ENCODE assay signal across 10 cellular contexts in the genomic region with DNA sequence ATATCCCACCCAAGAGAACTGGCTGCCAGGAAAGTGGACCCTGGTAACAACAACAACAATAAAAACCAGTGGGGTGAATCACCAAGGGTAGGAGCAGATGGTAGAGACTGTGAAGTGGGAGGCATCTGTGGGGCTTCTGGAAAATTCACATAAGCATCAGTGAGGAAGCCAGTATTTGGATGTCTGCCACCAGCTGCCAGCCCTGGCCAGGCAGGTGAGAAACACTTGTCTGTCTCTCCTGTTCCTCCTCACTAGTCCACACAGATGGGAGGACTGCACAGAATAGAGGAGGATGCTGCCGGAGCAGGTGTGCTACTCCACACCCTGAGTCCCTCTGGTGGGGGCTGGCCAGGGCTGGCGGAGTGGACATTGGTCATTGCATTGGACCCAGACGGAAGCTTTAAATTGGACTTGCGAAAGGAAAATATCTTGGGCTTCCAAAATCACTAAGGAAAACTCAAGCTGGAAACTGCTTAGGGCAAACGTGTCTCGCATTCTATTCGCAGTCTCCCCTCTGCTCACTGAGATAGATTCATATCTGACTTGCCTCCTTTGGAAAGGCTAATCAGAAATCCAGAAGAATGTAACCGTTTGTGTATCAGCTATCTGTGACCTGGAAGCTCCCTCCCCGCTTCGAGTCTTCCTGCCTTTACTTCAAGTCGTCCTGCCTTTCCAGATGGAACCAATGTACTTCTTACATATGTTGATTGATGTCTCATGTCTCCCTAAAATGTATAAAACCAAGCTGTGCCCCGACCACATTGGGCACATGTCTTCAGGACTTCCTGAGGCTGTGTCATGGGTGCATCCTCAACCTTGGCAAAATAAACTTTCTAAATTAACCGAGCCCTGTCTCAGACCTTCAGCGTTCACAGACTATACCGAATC.
DNase-seq lines count a peak whose midpoint lies in the region; ATAC-seq and TF ChIP-seq lines count a peak whose summit lies in the region.
"Had no signal": no experiment of that assay in that cellular context is flagged by ENCODE, and none has a peak within 500 bp of the region (broad histone marks: within the 10 kb centered on the region; RNA-seq: fewer than 3 reads in every experiment).

No MANE protein-coding gene starts in this region.

- no peaks in the 10 kb centered on the region for H3K27me3 Mint-ChIP-seq in activated CD8-positive, alpha-beta T cell treated with anti-CD3 and anti-CD28 coated beads for 36 hours
- no peaks in the 10 kb centered on the region for H3K27me3 Mint-ChIP-seq in activated CD8-positive, alpha-beta T cell treated with anti-CD3 and anti-CD28 coated beads, Interleukin-2, amount 10 ng/mL, durations not matched to agents 7 days and 5 days (ENCODE audit: low read depth)
- no peaks in the 10 kb centered on the region for H3K27me3 Mint-ChIP-seq in activated T-helper 2 cell treated with anti-CD3 and anti-CD28 coated beads, Interferon-gamma antibody, Interleukin-2, Interleukin-4, amounts not matched to agents 10 μg/mL and 5 μg/mL and 100 μg/mL, durations not matched to agents 14 hours and 24 hours and 36 hours (ENCODE audit: low read depth)
- no peaks in the 10 kb centered on the region for H3K27me3 Mint-ChIP-seq in naive thymus-derived CD4-positive, alpha-beta T cell
- no peaks in the 10 kb centered on the region for H3K27me3 Mint-ChIP-seq in progenitor cell of endocrine pancreas

- H3K36me3 ChIP-seq in skeletal muscle satellite cell (ENCODE audit: insufficient read depth, low read length), result no peaks in the 10 kb centered on the region
- no peaks in the 10 kb centered on the region for H3K36me3 ChIP-seq in tibial nerve
- no peaks in the 10 kb centered on the region for H3K36me3 ChIP-seq in naive thymus-derived CD4-positive, alpha-beta T cell (ENCODE audit: control insufficient read depth in 2 of 3, insufficient read depth in 3 of 3, low read length in 3 of 3)

- peak overlapping the region; percentile 83 for H3K27ac Mint-ChIP-seq in activated CD8-positive, alpha-beta T cell treated with anti-CD3 and anti-CD28 coated beads for 36 hours
- no peak overlapping the region for H3K27ac Mint-ChIP-seq in activated CD8-positive, alpha-beta T cell treated with anti-CD3 and anti-CD28 coated beads, Interleukin-2, amount 10 ng/mL, durations not matched to agents 7 days and 5 days
- peak overlapping the region; percentile 92 for H3K27ac Mint-ChIP-seq in activated T-helper 2 cell treated with anti-CD3 and anti-CD28 coated beads, Interferon-gamma antibody, Interleukin-2, Interleukin-4, amounts not matched to agents 10 μg/mL and 5 μg/mL and 100 μg/mL, durations not matched to agents 14 hours and 24 hours and 36 hours
- H3K27ac Mint-ChIP-seq in naive thymus-derived CD4-positive, alpha-beta T cell, result peak overlapping the region in 1 of 9 donors; percentile 45
- no peak overlapping the region for H3K27ac Mint-ChIP-seq in progenitor cell of endocrine pancreas
- H3K27ac Mint-ChIP-seq: nephron had no signal

- ATAC-seq in activated CD8-positive, alpha-beta T cell treated with anti-CD3 and anti-CD28 coated beads for 36 hours, result no peak
- no peak for ATAC-seq in activated CD8-positive, alpha-beta T cell treated with anti-CD3 and anti-CD28 coated beads, Interleukin-2, amount 10 ng/mL, durations not matched to agents 7 days and 5 days
- ATAC-seq in naive thymus-derived CD4-positive, alpha-beta T cell, result no peak

- POLR2A ChIA-PET in activated CD8-positive, alpha-beta T cell treated with anti-CD3 and anti-CD28 coated beads for 36 hours (lab: Charles Lee), result interaction anchor here (1.0 to 1.5 kb wide), 2 partner anchors 14 to 39 kb away, joined by 3 read pairs; no protein-coding TSS in a partner anchor
- POLR2A ChIA-PET in activated CD8-positive, alpha-beta T cell treated with anti-CD3 and anti-CD28 coated beads, Interleukin-2, amount 10 ng/mL, durations not matched to agents 7 days and 5 days (lab: Charles Lee), result interaction anchor here (0.8 kb wide), 1 partner anchor 163 kb away, joined by 3 read pairs; no protein-coding TSS in a partner anchor
- POLR2A ChIA-PET in naive thymus-derived CD4-positive, alpha-beta T cell (lab: Charles Lee), result no interaction called here

- no peak for TF ChIP-seq EP300 in tibial nerve (IDR thresholded peaks at IDR 0.05)

- intact Hi-C loops in activated CD8-positive, alpha-beta T cell treated with anti-CD3 and anti-CD28 coated beads for 36 hours (cut with micrococcal nuclease), result no loop called here
- intact Hi-C loops in activated T-helper 2 cell treated with anti-CD3 and anti-CD28 coated beads, Interferon-gamma antibody, Interleukin-2, Interleukin-4, amounts not matched to agents 10 μg/mL and 5 μg/mL and 100 μg/mL, durations not matched to agents 14 hours and 24 hours and 36 hours (cut with micrococcal nuclease), result loop anchor here (1.0 to 2.0 kb wide), 2 partner anchors 40 to 193 kb away; no protein-coding TSS in a partner anchor
- intact Hi-C loops in naive thymus-derived CD4-positive, alpha-beta T cell (cut with micrococcal nuclease), result no loop called here

- no peak overlapping the region for H3K27ac ChIP-seq in tibial nerve
- H3K27ac ChIP-seq in naive thymus-derived CD4-positive, alpha-beta T cell (ENCODE audit: low read depth, low read length), result no peak overlapping the region

- CTCF ChIA-PET in activated CD8-positive, alpha-beta T cell treated with anti-CD3 and anti-CD28 coated beads for 36 hours (lab: Charles Lee), result no interaction called here
- CTCF ChIA-PET in activated CD8-positive, alpha-beta T cell treated with anti-CD3 and anti-CD28 coated beads, Interleukin-2, amount 10 ng/mL, durations not matched to agents 7 days and 5 days (lab: Charles Lee), result no interaction called here
- CTCF ChIA-PET in naive thymus-derived CD4-positive, alpha-beta T cell (lab: Charles Lee), result interaction anchor here (0.6 kb wide), 1 partner anchor 42 kb away, joined by 3 read pairs; no protein-coding TSS in a partner anchor

- H3K4me3 ChIP-seq in skeletal muscle satellite cell (ENCODE audit: low read length) (no peak overlapping the region), tibial nerve (no peak overlapping the region)
- no peak overlapping the region for H3K4me3 ChIP-seq in naive thymus-derived CD4-positive, alpha-beta T cell (ENCODE audit: low read length)

- H3K4me2 ChIP-seq in skeletal muscle satellite cell (ENCODE audit: low read length), result peak overlapping the region; percentile 63

- peak; percentile 42 for DNase-seq in activated CD8-positive, alpha-beta T cell treated with anti-CD3 and anti-CD28 coated beads for 36 hours
- no peak for DNase-seq in activated CD8-positive, alpha-beta T cell treated with anti-CD3 and anti-CD28 coated beads, Interleukin-2, amount 10 ng/mL, durations not matched to agents 7 days and 5 days
- peak; percentile 23 for DNase-seq in NCI-H2029 treated with DMSO at 0.1 percent for 48 hours (lab: John Stamatoyannopoulos, UW)
- DNase-seq in activated T-helper 2 cell treated with anti-CD3 and anti-CD28 coated beads, Interferon-gamma antibody, Interleukin-2, Interleukin-4, amounts not matched to agents 10 μg/mL and 5 μg/mL and 100 μg/mL, durations not matched to agents 14 hours and 24 hours and 36 hours (ENCODE audit: low spot score), result no peak
- no peak for DNase-seq in tibial nerve (ENCODE audit: low spot score in 2 of 2)
- no peak for DNase-seq in naive thymus-derived CD4-positive, alpha-beta T cell
- no peak for DNase-seq in progenitor cell of endocrine pancreas (ENCODE audit: low spot score, unreplicated experiment)
- DNase-seq: cerebellar nuclear complex had no signal

- peaks cover 68% of the 10 kb centered on the region for H3K4me1 Mint-ChIP-seq in activated CD8-positive, alpha-beta T cell treated with anti-CD3 and anti-CD28 coated beads for 36 hours (ENCODE audit: low read depth)
- peaks cover 19% of the 10 kb centered on the region for H3K4me1 Mint-ChIP-seq in activated CD8-positive, alpha-beta T cell treated with anti-CD3 and anti-CD28 coated beads, Interleukin-2, amount 10 ng/mL, durations not matched to agents 7 days and 5 days (ENCODE audit: low read depth)
- peaks cover 75% of the 10 kb centered on the region for H3K4me1 Mint-ChIP-seq in activated T-helper 2 cell treated with anti-CD3 and anti-CD28 coated beads, Interferon-gamma antibody, Interleukin-2, Interleukin-4, amounts not matched to agents 10 μg/mL and 5 μg/mL and 100 μg/mL, durations not matched to agents 14 hours and 24 hours and 36 hours (ENCODE audit: low read depth)
- peaks cover 0 to 28% (median 12%) of the 10 kb centered on the region in 7 donors for H3K4me1 Mint-ChIP-seq in naive thymus-derived CD4-positive, alpha-beta T cell
- H3K4me1 Mint-ChIP-seq in progenitor cell of endocrine pancreas (ENCODE audit: low read depth), result peaks cover 2% of the 10 kb centered on the region
- H3K4me1 Mint-ChIP-seq: nephron had no signal

- WGBS in tibial nerve, 2 donors, result 88 to 90% methylated on average over 15 of the region's 15 CpGs

- no peak for TF ChIP-seq CTCF in activated CD8-positive, alpha-beta T cell treated with anti-CD3 and anti-CD28 coated beads for 36 hours (IDR thresholded peaks at IDR 0.05)
- no peak for TF ChIP-seq CTCF in tibial nerve (IDR thresholded peaks at IDR 0.05)
- no peak for TF ChIP-seq CTCF in progenitor cell of endocrine pancreas (IDR thresholded peaks at IDR 0.05; ENCODE audit: unreplicated experiment)

- peaks cover 4% of the 10 kb centered on the region for H3K27me3 ChIP-seq in skeletal muscle satellite cell (ENCODE audit: control insufficient read depth, insufficient read depth, low read length)
- H3K27me3 ChIP-seq in tibial nerve, result no peaks in the 10 kb centered on the region
- H3K27me3 ChIP-seq in naive thymus-derived CD4-positive, alpha-beta T cell (ENCODE audit: control insufficient read depth in 2 of 2, insufficient read depth in 2 of 2, low read length in 2 of 2), result no peaks in the 10 kb centered on the region

- H3K4me1 ChIP-seq in skeletal muscle satellite cell (ENCODE audit: control insufficient read depth, insufficient read depth, low read length), result peaks cover 10% of the 10 kb centered on the region
- H3K4me1 ChIP-seq in tibial nerve, result peaks cover 0 to 3% (median 0%) of the 10 kb centered on the region in 4 donors
- H3K4me1 ChIP-seq in naive thymus-derived CD4-positive, alpha-beta T cell (ENCODE audit: control insufficient read depth in 2 of 2, insufficient read depth in 2 of 2, low read length in 2 of 2), result peaks cover 0 to 8% of the 10 kb centered on the region in 2 donors

- H3K9ac ChIP-seq in skeletal muscle satellite cell (ENCODE audit: low read depth, low read length), result no peak overlapping the region

- H3K9me3 Mint-ChIP-seq in activated CD8-positive, alpha-beta T cell treated with anti-CD3 and anti-CD28 coated beads for 36 hours, result no peaks in the 10 kb centered on the region
- no peaks in the 10 kb centered on the region for H3K9me3 Mint-ChIP-seq in activated CD8-positive, alpha-beta T cell treated with anti-CD3 and anti-CD28 coated beads, Interleukin-2, amount 10 ng/mL, durations not matched to agents 7 days and 5 days (ENCODE audit: insufficient read depth)
- peaks cover 4% of the 10 kb centered on the region for H3K9me3 Mint-ChIP-seq in activated T-helper 2 cell treated with anti-CD3 and anti-CD28 coated beads, Interferon-gamma antibody, Interleukin-2, Interleukin-4, amounts not matched to agents 10 μg/mL and 5 μg/mL and 100 μg/mL, durations not matched to agents 14 hours and 24 hours and 36 hours
- H3K9me3 Mint-ChIP-seq in naive thymus-derived CD4-positive, alpha-beta T cell, result no peaks in the 10 kb centered on the region
- peaks cover 7% of the 10 kb centered on the region for H3K9me3 Mint-ChIP-seq in progenitor cell of endocrine pancreas (ENCODE audit: low read depth)

- no peak for TF ChIP-seq POLR2A in tibial nerve (IDR thresholded peaks at IDR 0.05)

- peak overlapping the region; percentile 14 for H3K4me3 Mint-ChIP-seq in activated CD8-positive, alpha-beta T cell treated with anti-CD3 and anti-CD28 coated beads for 36 hours
- no peak overlapping the region for H3K4me3 Mint-ChIP-seq in activated CD8-positive, alpha-beta T cell treated with anti-CD3 and anti-CD28 coated beads, Interleukin-2, amount 10 ng/mL, durations not matched to agents 7 days and 5 days
- peak overlapping the region; percentile 28 for H3K4me3 Mint-ChIP-seq in activated T-helper 2 cell treated with anti-CD3 and anti-CD28 coated beads, Interferon-gamma antibody, Interleukin-2, Interleukin-4, amounts not matched to agents 10 μg/mL and 5 μg/mL and 100 μg/mL, durations not matched to agents 14 hours and 24 hours and 36 hours (ENCODE audit: low read depth)
- H3K4me3 Mint-ChIP-seq in naive thymus-derived CD4-positive, alpha-beta T cell, result no peak overlapping the region
- H3K4me3 Mint-ChIP-seq in progenitor cell of endocrine pancreas (ENCODE audit: low read depth), result no peak overlapping the region
- H3K4me3 Mint-ChIP-seq: nephron had no signal

- H3K9me3 ChIP-seq in skeletal muscle satellite cell (replicated peaks; ENCODE audit: low read length) (no peaks in the 10 kb centered on the region), tibial nerve (no peaks in the 10 kb centered on the region)
- H3K9me3 ChIP-seq in naive thymus-derived CD4-positive, alpha-beta T cell (ENCODE audit: control insufficient read depth in 2 of 3, low read length in 3 of 3), result no peaks in the 10 kb centered on the region

- H3K36me3 Mint-ChIP-seq in activated CD8-positive, alpha-beta T cell treated with anti-CD3 and anti-CD28 coated beads for 36 hours (ENCODE audit: low read depth), result no peaks in the 10 kb centered on the region
- H3K36me3 Mint-ChIP-seq in activated CD8-positive, alpha-beta T cell treated with anti-CD3 and anti-CD28 coated beads, Interleukin-2, amount 10 ng/mL, durations not matched to agents 7 days and 5 days (ENCODE audit: low read depth), result no peaks in the 10 kb centered on the region
- no peaks in the 10 kb centered on the region for H3K36me3 Mint-ChIP-seq in activated T-helper 2 cell treated with anti-CD3 and anti-CD28 coated beads, Interferon-gamma antibody, Interleukin-2, Interleukin-4, amounts not matched to agents 10 μg/mL and 5 μg/mL and 100 μg/mL, durations not matched to agents 14 hours and 24 hours and 36 hours (ENCODE audit: low read depth)
- H3K36me3 Mint-ChIP-seq in naive thymus-derived CD4-positive, alpha-beta T cell, result no peaks in the 10 kb centered on the region
- H3K36me3 Mint-ChIP-seq in progenitor cell of endocrine pancreas (ENCODE audit: insufficient read depth), result no peaks in the 10 kb centered on the region

Comparison
In these comparisons a context has a peak if more than half of its experiments do, and no peak if none do; other contexts are left out.
1. DNase-seq: peak in activated CD8-positive, alpha-beta T cell treated with anti-CD3 and anti-CD28 coated beads for 36 hours (single experiment) and NCI-H2029 treated with DMSO at 0.1 percent for 48 hours (single experiment); none in activated CD8-positive, alpha-beta T cell treated with anti-CD3 and anti-CD28 coated beads, Interleukin-2, amount 10 ng/mL, durations not matched to agents 7 days and 5 days (single experiment), activated T-helper 2 cell treated with anti-CD3 and anti-CD28 coated beads, Interferon-gamma antibody, Interleukin-2, Interleukin-4, amounts not matched to agents 10 μg/mL and 5 μg/mL and 100 μg/mL, durations not matched to agents 14 hours and 24 hours and 36 hours (single experiment), tibial nerve (0 of 2), naive thymus-derived CD4-positive, alpha-beta T cell (0 of 9) and progenitor cell of endocrine pancreas (single experiment).
2. H3K27ac Mint-ChIP-seq: peak in activated CD8-positive, alpha-beta T cell treated with anti-CD3 and anti-CD28 coated beads for 36 hours (single experiment) and activated T-helper 2 cell treated with anti-CD3 and anti-CD28 coated beads, Interferon-gamma antibody, Interleukin-2, Interleukin-4, amounts not matched to agents 10 μg/mL and 5 μg/mL and 100 μg/mL, durations not matched to agents 14 hours and 24 hours and 36 hours (single experiment); none in activated CD8-positive, alpha-beta T cell treated with anti-CD3 and anti-CD28 coated beads, Interleukin-2, amount 10 ng/mL, durations not matched to agents 7 days and 5 days (single experiment) and progenitor cell of endocrine pancreas (single experiment).
3. H3K4me3 Mint-ChIP-seq: peak in activated CD8-positive, alpha-beta T cell treated with anti-CD3 and anti-CD28 coated beads for 36 hours (single experiment) and activated T-helper 2 cell treated with anti-CD3 and anti-CD28 coated beads, Interferon-gamma antibody, Interleukin-2, Interleukin-4, amounts not matched to agents 10 μg/mL and 5 μg/mL and 100 μg/mL, durations not matched to agents 14 hours and 24 hours and 36 hours (single experiment); none in activated CD8-positive, alpha-beta T cell treated with anti-CD3 and anti-CD28 coated beads, Interleukin-2, amount 10 ng/mL, durations not matched to agents 7 days and 5 days (single experiment), naive thymus-derived CD4-positive, alpha-beta T cell (0 of 10) and progenitor cell of endocrine pancreas (single experiment).